In genomic region chr12:6936642-6937480, GRCh38 we compare ENCODE assay signal across 6 cellular contexts. TPM values are rescaled to one million over a fixed set of nuclear protein-coding genes. Genes with fewer than 3 reads are reported as not detected.
A peak's percentile ranks its signal among the peaks of the same experiment; 100 is the strongest.
DNase-seq lines count a peak whose midpoint lies in the region; ATAC-seq, FAIRE-seq and TF ChIP-seq lines count a peak whose summit lies in the region.

No MANE protein-coding gene starts in this region.

- H3K27ac ChIP-seq in A549, result peak overlapping the region; percentile 81 to 92

- peaks cover 60% of the 10 kb centered on the region for H3K4me1 Mint-ChIP-seq in activated T-helper 1 cell treated with anti-CD3 and anti-CD28 coated beads, Interleukin-12 subunit alpha, Interleukin-12 subunit beta, Interleukin-2, Interleukin-4 antibody, amounts not matched to agents 30 ng/mL and 10 ng/mL and 1 ng/mL, durations not matched to agents 14 hours and 24 hours and 36 hours (ENCODE audit: low read depth)

- intact Hi-C loops in activated T-helper 1 cell treated with anti-CD3 and anti-CD28 coated beads, Interleukin-12 subunit alpha, Interleukin-12 subunit beta, Interleukin-2, Interleukin-4 antibody, amounts not matched to agents 30 ng/mL and 10 ng/mL and 1 ng/mL, durations not matched to agents 14 hours and 24 hours and 36 hours (cut with micrococcal nuclease), result no loop called here
- intact Hi-C loops in lower leg skin (cut with DNase I; ENCODE audit: low total_unique reads), result no loop called here

- FAIRE-seq in A549 (lab: Jason Lieb, UNC), result no peak

- peak overlapping the region; percentile 98 for H3K27ac Mint-ChIP-seq in activated T-helper 1 cell treated with anti-CD3 and anti-CD28 coated beads, Interleukin-12 subunit alpha, Interleukin-12 subunit beta, Interleukin-2, Interleukin-4 antibody, amounts not matched to agents 30 ng/mL and 10 ng/mL and 1 ng/mL, durations not matched to agents 14 hours and 24 hours and 36 hours

- TF ChIP-seq CTCF in A549 (IDR thresholded peaks at IDR 0.05), result no peak
- TF ChIP-seq CTCF in lower leg skin (IDR thresholded peaks at IDR 0.05), result no peak

- DNase-seq in A549 (ENCODE audit: low read depth in 1 of 2, low spot score in 1 of 2) (no peak), lower leg skin (ENCODE audit: low spot score in 2 of 2) (peak in 1 of 2 donors; percentile 92), NCI-H446 treated with DMSO at 0.1 percent for 48 hours (lab: John Stamatoyannopoulos, UW) (no peak), D341Med (ENCODE audit: low spot score) (no peak)
- DNase-seq in activated T-helper 1 cell treated with anti-CD3 and anti-CD28 coated beads, Interleukin-12 subunit alpha, Interleukin-12 subunit beta, Interleukin-2, Interleukin-4 antibody, amounts not matched to agents 30 ng/mL and 10 ng/mL and 1 ng/mL, durations not matched to agents 14 hours and 24 hours and 36 hours (ENCODE audit: low spot score), result peak; percentile 50

- no peaks in the 10 kb centered on the region for H3K9me3 ChIP-seq in A549

- peaks cover 43% of the 10 kb centered on the region for H3K36me3 Mint-ChIP-seq in activated T-helper 1 cell treated with anti-CD3 and anti-CD28 coated beads, Interleukin-12 subunit alpha, Interleukin-12 subunit beta, Interleukin-2, Interleukin-4 antibody, amounts not matched to agents 30 ng/mL and 10 ng/mL and 1 ng/mL, durations not matched to agents 14 hours and 24 hours and 36 hours (ENCODE audit: low read depth)

- POLR2A ChIA-PET in A549 (lab: Yijun Ruan, JAX), result interaction anchor here (1.2 to 3.8 kb wide), 4 partner anchors 11 to 69 kb away, joined by 4 to 44 read pairs (median 8); partner anchors contain the start of genes SPSB2 and TPI1

- no peaks in the 10 kb centered on the region for H3K9me3 Mint-ChIP-seq in activated T-helper 1 cell treated with anti-CD3 and anti-CD28 coated beads, Interleukin-12 subunit alpha, Interleukin-12 subunit beta, Interleukin-2, Interleukin-4 antibody, amounts not matched to agents 30 ng/mL and 10 ng/mL and 1 ng/mL, durations not matched to agents 14 hours and 24 hours and 36 hours

- TF ChIP-seq POLR2A in A549 (IDR thresholded peaks at IDR 0.05; ENCODE audit: low read length) (no peak), lower leg skin (IDR thresholded peaks at IDR 0.05) (no peak)

- no peak for TF ChIP-seq EP300 in A549 (IDR thresholded peaks at IDR 0.05)

- H3K4me3 ChIP-seq in A549, result peak overlapping the region; percentile 49
- H3K4me3 ChIP-seq in lower leg skin (ENCODE audit: low read depth, poor library complexity, severe bottlenecking), result peak overlapping the region; percentile 45

- no peak for TF ChIP-seq RAD21 in A549 (conservative IDR thresholded peaks at IDR 0.05 in 1 of 2, IDR thresholded peaks at IDR 0.05 in 1 of 2)

- peak overlapping the region; percentile 88 for H3K4me3 Mint-ChIP-seq in activated T-helper 1 cell treated with anti-CD3 and anti-CD28 coated beads, Interleukin-12 subunit alpha, Interleukin-12 subunit beta, Interleukin-2, Interleukin-4 antibody, amounts not matched to agents 30 ng/mL and 10 ng/mL and 1 ng/mL, durations not matched to agents 14 hours and 24 hours and 36 hours

- 86% methylated on average over 19 of the region's 36 CpGs for WGBS in A549 (ENCODE audit: missing lambda C conversion rate)
- WGBS in lower leg skin, 2 donors, result 24 to 27% methylated on average over 36 of the region's 36 CpGs

- CTCF ChIA-PET in A549 (lab: Yijun Ruan, JAX), result interaction anchor here (0.9 to 22.6 kb wide), 12 partner anchors 5 to 171 kb away, joined by 3 to 370 read pairs (median 17); partner anchors contain the start of genes ATN1, C12orf57, PTPN6 and RNU7-1

- H3K4me1 ChIP-seq in A549, result peaks cover 48% of the 10 kb centered on the region

- ATAC-seq in A549 (peak in 1 of 2 experiments; percentile 3; a peak in 3 of 6 replicates), HG03159 (IDR thresholded peaks at IDR 0.05; ENCODE audit: unreplicated experiment) (peak; percentile 6)

- H3K27me3 Mint-ChIP-seq in activated T-helper 1 cell treated with anti-CD3 and anti-CD28 coated beads, Interleukin-12 subunit alpha, Interleukin-12 subunit beta, Interleukin-2, Interleukin-4 antibody, amounts not matched to agents 30 ng/mL and 10 ng/mL and 1 ng/mL, durations not matched to agents 14 hours and 24 hours and 36 hours (ENCODE audit: insufficient read depth), result no peaks in the 10 kb centered on the region

- H3K4me2 ChIP-seq in A549, result peak overlapping the region; percentile 73

TF ChIP-seq in A549, 52 proteins besides CTCF, POLR2A, EP300 and RAD21:
- TF ChIP-seq POLR2AphosphoS2 (conservative IDR thresholded peaks at IDR 0.05; ENCODE audit: low read length), result no peak
- TF ChIP-seq HDAC2 (IDR thresholded peaks at IDR 0.05), result no peak
- TF ChIP-seq TFCP2L1 (CRISPR knock-in tag; IDR thresholded peaks at IDR 0.05), result no peak
- TF ChIP-seq ZNF302 (CRISPR knock-in tag; IDR thresholded peaks at IDR 0.05), result no peak
- TF ChIP-seq RCOR1 (IDR thresholded peaks at IDR 0.05; ENCODE audit: low read depth, low read length), result no peak
- TF ChIP-seq HOXB13 (CRISPR knock-in tag; IDR thresholded peaks at IDR 0.05; ENCODE audit: low read depth), result no peak

RNA-seq across cellular contexts. Expression of gene RNU7-1, which starts 6.8 kb away (rescaled TPM):
- polyA plus RNA-seq in A549 (2011; rRNA removed) (not detected in 2 replicates), A549 (2017; fragmentation: RNase III; extraction: RNeasy Plus Mini Kit Qiagen cat#74134 plus additional on column Dnase treatment) (not detected in 3 replicates)
- not detected in 2 replicates for polyA plus RNA-seq in A549 (2012; cell fraction: cytosol; rRNA removed)
- not detected in 2 replicates for polyA plus RNA-seq in A549 (2012; cell fraction: nucleus; rRNA removed)
- not detected in 2 replicates for polyA minus RNA-seq in A549 (2011; rRNA and poly(A)+ RNA removed)
- not detected in 2 replicates for total RNA-seq in activated T-helper 1 cell treated with anti-CD3 and anti-CD28 coated beads, Interleukin-12 subunit alpha, Interleukin-12 subunit beta, Interleukin-2, Interleukin-4 antibody, amounts not matched to agents 30 ng/mL and 10 ng/mL and 1 ng/mL, durations not matched to agents 14 hours and 24 hours and 36 hours
- total RNA-seq in lower leg skin, result not detected

RNA-seq across cellular contexts. Expression of gene C12orf57, which starts 7.0 kb away (rescaled TPM):
- polyA plus RNA-seq in A549 (2011; rRNA removed) (466 and 493 TPM in 2 replicates), A549 (2017; fragmentation: RNase III; extraction: RNeasy Plus Mini Kit Qiagen cat#74134 plus additional on column Dnase treatment) (224 to 273 TPM (median 261 TPM) in 3 replicates)
- polyA plus RNA-seq in A549 (2012; cell fraction: cytosol; rRNA removed), result 958 and 1,062 TPM in 2 replicates
- 535 and 597 TPM in 2 replicates for polyA plus RNA-seq in A549 (2012; cell fraction: nucleus; rRNA removed)
- 98.2 and 108 TPM in 2 replicates for polyA minus RNA-seq in A549 (2011; rRNA and poly(A)+ RNA removed)
- total RNA-seq in activated T-helper 1 cell treated with anti-CD3 and anti-CD28 coated beads, Interleukin-12 subunit alpha, Interleukin-12 subunit beta, Interleukin-2, Interleukin-4 antibody, amounts not matched to agents 30 ng/mL and 10 ng/mL and 1 ng/mL, durations not matched to agents 14 hours and 24 hours and 36 hours, result 190 and 197 TPM in 2 replicates
- 100 to 1,000 TPM; 341 to 526 (median 418) TPM for total RNA-seq in lower leg skin

RNA-seq across cellular contexts. Expression of gene ATN1, which starts 9.1 kb away (rescaled TPM):
- 11.3 and 23.1 TPM in 2 replicates for polyA plus RNA-seq in A549 (2011; rRNA removed)
- 26.7 and 40.3 TPM in 2 replicates for polyA plus RNA-seq in A549 (2012; cell fraction: cytosol; rRNA removed)
- polyA plus RNA-seq in A549 (2012; cell fraction: nucleus; rRNA removed), result 96.0 and 102 TPM in 2 replicates
- 40.3 to 51.6 TPM (median 51.2 TPM) in 3 replicates for polyA plus RNA-seq in A549 (2017; fragmentation: RNase III; extraction: RNeasy Plus Mini Kit Qiagen cat#74134 plus additional on column Dnase treatment)
- 14.1 and 24.0 TPM in 2 replicates for polyA minus RNA-seq in A549 (2011; rRNA and poly(A)+ RNA removed)
- 70.8 and 71.2 TPM in 2 replicates for total RNA-seq in activated T-helper 1 cell treated with anti-CD3 and anti-CD28 coated beads, Interleukin-12 subunit alpha, Interleukin-12 subunit beta, Interleukin-2, Interleukin-4 antibody, amounts not matched to agents 30 ng/mL and 10 ng/mL and 1 ng/mL, durations not matched to agents 14 hours and 24 hours and 36 hours
- 100 to 1,000 TPM in 1 of 4 donors, 10 to 100 TPM in 3; 33.4 to 115 (median 64.0) TPM for total RNA-seq in lower leg skin

RNA-seq across cellular contexts. Expression of gene PTPN6, which starts 14.3 kb away (rescaled TPM):
- polyA plus RNA-seq in A549 (2011; rRNA removed) (18.9 and 29.0 TPM in 2 replicates), A549 (2017; fragmentation: RNase III; extraction: RNeasy Plus Mini Kit Qiagen cat#74134 plus additional on column Dnase treatment) (14.2 to 17.1 TPM (median 15.1 TPM) in 3 replicates)
- 29.3 and 29.7 TPM in 2 replicates for polyA plus RNA-seq in A549 (2012; cell fraction: cytosol; rRNA removed)
- 53.2 and 54.2 TPM in 2 replicates for polyA plus RNA-seq in A549 (2012; cell fraction: nucleus; rRNA removed)
- polyA minus RNA-seq in A549 (2011; rRNA and poly(A)+ RNA removed), result 17.7 and 25.4 TPM in 2 replicates
- total RNA-seq in activated T-helper 1 cell treated with anti-CD3 and anti-CD28 coated beads, Interleukin-12 subunit alpha, Interleukin-12 subunit beta, Interleukin-2, Interleukin-4 antibody, amounts not matched to agents 30 ng/mL and 10 ng/mL and 1 ng/mL, durations not matched to agents 14 hours and 24 hours and 36 hours, result 332 and 341 TPM in 2 replicates
- 10 to 100 TPM; 31.8 to 44.5 (median 34.4) TPM for total RNA-seq in lower leg skin

RNA-seq across cellular contexts. Expression of gene ENO2, which starts 22.5 kb away (rescaled TPM):
- polyA plus RNA-seq in A549 (2011; rRNA removed), result 26.2 and 45.1 TPM in 2 replicates
- 38.3 and 43.1 TPM in 2 replicates for polyA plus RNA-seq in A549 (2012; cell fraction: cytosol; rRNA removed)
- 103 and 139 TPM in 2 replicates for polyA plus RNA-seq in A549 (2012; cell fraction: nucleus; rRNA removed)
- polyA plus RNA-seq in A549 (2017; fragmentation: RNase III; extraction: RNeasy Plus Mini Kit Qiagen cat#74134 plus additional on column Dnase treatment), result 31.0 to 38.6 TPM (median 31.6 TPM) in 3 replicates
- polyA minus RNA-seq in A549 (2011; rRNA and poly(A)+ RNA removed), result 20.9 and 25.3 TPM in 2 replicates
- total RNA-seq in activated T-helper 1 cell treated with anti-CD3 and anti-CD28 coated beads, Interleukin-12 subunit alpha, Interleukin-12 subunit beta, Interleukin-2, Interleukin-4 antibody, amounts not matched to agents 30 ng/mL and 10 ng/mL and 1 ng/mL, durations not matched to agents 14 hours and 24 hours and 36 hours, result 147 and 156 TPM in 2 replicates
- total RNA-seq in lower leg skin, result 1 to 10 TPM; 3.6 to 7.9 (median 6.1) TPM
